Comparison of ENCODE assay signal across 31 cellular contexts in genomic region chr6:109028439-109028838, GRCh38.
"Had no signal": no experiment of that assay in that cellular context is flagged by ENCODE, and none has a peak within 500 bp of the region (broad histone marks: within the 10 kb centered on the region; RNA-seq: fewer than 3 reads in every experiment).

No MANE protein-coding gene starts in this region.

- DNase-seq: activated CD4-positive, alpha-beta memory T cell treated with anti-CD3 and anti-CD28 coated beads, Interleukin-2, amount 10 ng/mL, durations not matched to agents 7 days and 5 days; activated CD4-positive, alpha-beta T cell treated with anti-CD3 and anti-CD28 coated beads for 1 hour; activated CD4-positive, alpha-beta T cell treated with anti-CD3 and anti-CD28 coated beads for 36 hours; activated CD4-positive, alpha-beta T cell treated with anti-CD3 and anti-CD28 coated beads for 48 hours; activated CD4-positive, alpha-beta T cell treated with anti-CD3 and anti-CD28 coated beads, Interleukin-2, amount 10 ng/mL, durations not matched to agents 7 days and 5 days; activated CD4-positive, alpha-beta T cell treated with anti-CD3 and anti-CD28 coated beads, Interleukin-2, amount 50 U/mL, for 48 hours; activated CD4-positive, CD25-positive, alpha-beta regulatory T cell; activated CD8-positive, alpha-beta memory T cell treated with anti-CD3 and anti-CD28 coated beads for 24 hours; activated CD8-positive, alpha-beta memory T cell treated with anti-CD3 and anti-CD28 coated beads, Interleukin-2, amount 10 ng/mL, durations not matched to agents 7 days and 5 days; activated CD8-positive, alpha-beta memory T cell treated with anti-CD3 and anti-CD28 coated beads, Interleukin-2, amount 50 U/mL, for 48 hours; activated CD8-positive, alpha-beta T cell treated with anti-CD3 and anti-CD28 coated beads, Interleukin-2, amount 10 ng/mL, durations not matched to agents 7 days and 5 days; activated effector memory CD4-positive, alpha-beta T cell treated with Interleukin-2 at 50 U/mL for 16 hours; activated gamma-delta T cell; activated naive CD4-positive, alpha-beta T cell treated with anti-CD3 and anti-CD28 coated beads, Interleukin-2, amount 10 ng/mL, durations not matched to agents 7 days and 5 days; activated naive CD4-positive, alpha-beta T cell treated with Interleukin-2 at 50 U/mL for 16 hours; activated naive CD8-positive, alpha-beta T cell treated with anti-CD3 and anti-CD28 coated beads, Interleukin-2, amount 10 ng/mL, durations not matched to agents 7 days and 5 days; activated naive CD8-positive, alpha-beta T cell treated with anti-CD3 and anti-CD28 coated beads, Interleukin-2, amount 50 U/mL, for 24 hours; activated T-cell treated with anti-CD3 and anti-CD28 coated beads, Interleukin-2, amount 50 U/mL, for 24 hours; activated T-cell treated with anti-CD3 and anti-CD28 coated beads, Interleukin-2, amount 50 U/mL, for 48 hours; amygdala; anterior cingulate cortex; caudate nucleus; cerebellar nuclear complex; T-helper 1 cell; T-helper 2 cell; T-helper 9 cell; WERI-Rb-1 had no signal

- H3K36me3 ChIP-seq: ascending aorta, cardiac muscle cell, WERI-Rb-1 had no signal

- H3K27me3 ChIP-seq: ascending aorta, cardiac muscle cell had no signal

- H3K9me3 ChIP-seq: ascending aorta had no signal

- H3K27ac ChIP-seq: ascending aorta, cardiac muscle cell, WERI-Rb-1 had no signal

- ATAC-seq: activated CD4-positive, alpha-beta T cell treated with anti-CD3 and anti-CD28 coated beads for 36 hours; activated CD4-positive, CD25-positive, alpha-beta regulatory T cell treated with anti-CD3 and anti-CD28 coated beads, Interleukin-2, amount 50 U/mL, for 24 hours; activated CD8-positive, alpha-beta memory T cell treated with anti-CD3 and anti-CD28 coated beads, Interleukin-2, amount 10 ng/mL, durations not matched to agents 7 days and 5 days; activated CD8-positive, alpha-beta T cell treated with anti-CD3 and anti-CD28 coated beads, Interleukin-2, amount 10 ng/mL, durations not matched to agents 7 days and 5 days; activated naive CD8-positive, alpha-beta T cell treated with anti-CD3 and anti-CD28 coated beads, Interleukin-2, amount 50 U/mL, for 24 hours; WTC11 had no signal

- H3K4me3 ChIP-seq: ascending aorta, cardiac muscle cell had no signal

- H3K4me1 ChIP-seq: ascending aorta had no signal
